18 cellular contexts compared by ENCODE assay signal in genomic region chr4:38230121-38230728, GRCh38.
DNase-seq lines count a peak whose midpoint lies in the region; ATAC-seq and TF ChIP-seq lines count a peak whose summit lies in the region.
"Had no signal": no experiment of that assay in that cellular context is flagged by ENCODE, and none has a peak within 500 bp of the region (broad histone marks: within the 10 kb centered on the region; RNA-seq: fewer than 3 reads in every experiment).

No MANE protein-coding gene starts in this region.

- H3K9me3 ChIP-seq in colonic mucosa (no peaks in the 10 kb centered on the region), right lobe of liver (no peaks in the 10 kb centered on the region), A673 (ENCODE audit: low read depth, low read length, poor library complexity, severe bottlenecking) (no peaks in the 10 kb centered on the region)
- H3K9me3 ChIP-seq: gastrocnemius medialis, tibial nerve had no signal

- TF ChIP-seq CTCF in colonic mucosa (IDR thresholded peaks at IDR 0.05), result no peak
- TF ChIP-seq CTCF in right lobe of liver (IDR thresholded peaks at IDR 0.05), result no peak
- TF ChIP-seq CTCF in A673 (conservative IDR thresholded peaks at IDR 0.05; ENCODE audit: low read depth, low read length), result no peak

- no peaks in the 10 kb centered on the region for H3K36me3 ChIP-seq in colonic mucosa
- no peaks in the 10 kb centered on the region for H3K36me3 ChIP-seq in right lobe of liver
- H3K36me3 ChIP-seq in A673 (ENCODE audit: insufficient read depth, low read length, poor library complexity, severe bottlenecking), result no peaks in the 10 kb centered on the region
- H3K36me3 ChIP-seq: gastrocnemius medialis, tibial nerve had no signal

- no peak for TF ChIP-seq POLR2A in right lobe of liver (IDR thresholded peaks at IDR 0.05)

- intact Hi-C loops in colonic mucosa (cut with DNase I), result no loop called here
- intact Hi-C loops in right lobe of liver (cut with DNase I), result no loop called here
- intact Hi-C loops in A673 (cut with micrococcal nuclease; ENCODE audit: unreplicated experiment), result no loop called here

- H3K27ac ChIP-seq in colonic mucosa, result peak overlapping the region; percentile 90
- no peak overlapping the region for H3K27ac ChIP-seq in right lobe of liver
- H3K27ac ChIP-seq in A673 (ENCODE audit: low read depth, low read length, poor library complexity, severe bottlenecking), result no peak overlapping the region
- H3K27ac ChIP-seq: dorsolateral prefrontal cortex, gastrocnemius medialis had no signal

- BruUV-seq in A673 (replicated peaks; lab: Mats Ljungman, UMichigan), result no TSS peak

- ATAC-seq in right lobe of liver (peak; percentile 34 to 77 (median 66)), GM18858 (IDR thresholded peaks at IDR 0.05; ENCODE audit: unreplicated experiment) (no peak)
- ATAC-seq: gastrocnemius medialis; naive thymus-derived CD4-positive, alpha-beta T cell had no signal

- POLR2A ChIA-PET in A673 (lab: Charles Lee; ENCODE audit: low non-redundant PET), result no interaction called here

- H3K27me3 ChIP-seq in colonic mucosa (no peaks in the 10 kb centered on the region), right lobe of liver (no peaks in the 10 kb centered on the region), A673 (replicated peaks; ENCODE audit: insufficient read depth, low read depth, low read length, poor library complexity) (no peaks in the 10 kb centered on the region)
- H3K27me3 ChIP-seq: dorsolateral prefrontal cortex, gastrocnemius medialis, tibial nerve had no signal

- DNase-seq in NCI-H748 (lab: John Stamatoyannopoulos, UW; ENCODE audit: unreplicated experiment) (peak; percentile 51), NCI-H748 treated with DMSO at 0.1 percent for 48 hours (lab: John Stamatoyannopoulos, UW) (no peak), colonic mucosa (peak; percentile 87), right lobe of liver (peak in 2 of 3 donors; percentile 31 to 52), ureter (ENCODE audit: low spot score) (peak; percentile 69), NCI-H2081 treated with DMSO at 0.1 percent for 48 hours (lab: John Stamatoyannopoulos, UW) (no peak), A673 (ENCODE audit: low spot score) (no peak)
- DNase-seq: activated CD4-positive, CD25-positive, alpha-beta regulatory T cell; CD4-positive, alpha-beta memory T cell; dorsolateral prefrontal cortex; gastrocnemius medialis; naive thymus-derived CD4-positive, alpha-beta T cell; NCI-H1105 treated with DMSO at 0.1 percent for 48 hours; NCI-H345; retina; stimulated activated CD4-positive, alpha-beta T cell treated with anti-CD3 and anti-CD28 coated beads, Interleukin-2, amount 100 ng/mL, for 48 hours had no signal

- H3K4me1 ChIP-seq in colonic mucosa (peaks cover 4% of the 10 kb centered on the region), right lobe of liver (peaks cover 0 to 23% (median 9%) of the 10 kb centered on the region in 4 donors), A673 (ENCODE audit: insufficient read depth, low read length, poor library complexity, severe bottlenecking) (no peaks in the 10 kb centered on the region)
- H3K4me1 ChIP-seq: tibial nerve had no signal

- CTCF ChIA-PET in A673 (lab: Charles Lee), result no interaction called here

- 55% methylated on average over 8 of the region's 9 CpGs for WGBS in right lobe of liver (ENCODE audit: insufficient coverage, low coverage, low lambda C conversion rate, missing lambda C conversion rate)

- H3K4me3 ChIP-seq in colonic mucosa, result no peak overlapping the region
- H3K4me3 ChIP-seq in right lobe of liver, result no peak overlapping the region
- no peak overlapping the region for H3K4me3 ChIP-seq in A673 (ENCODE audit: low read depth, low read length, poor library complexity, severe bottlenecking)
- H3K4me3 ChIP-seq: dorsolateral prefrontal cortex, gastrocnemius medialis, tibial nerve had no signal

- H3K9ac ChIP-seq in colonic mucosa (ENCODE audit: low read depth in 2 of 2, low read length in 2 of 2), result peak overlapping the region in 1 of 2 donors; percentile 60

Comparison
In these comparisons a context has a peak if more than half of its experiments do, and no peak if none do; other contexts are left out.
1. DNase-seq: peak in NCI-H748 (single experiment), colonic mucosa (single experiment), right lobe of liver (2 of 3) and ureter (single experiment); none in NCI-H748 treated with DMSO at 0.1 percent for 48 hours (single experiment), NCI-H2081 treated with DMSO at 0.1 percent for 48 hours (single experiment) and A673 (single experiment).